In the genomic region with DNA sequence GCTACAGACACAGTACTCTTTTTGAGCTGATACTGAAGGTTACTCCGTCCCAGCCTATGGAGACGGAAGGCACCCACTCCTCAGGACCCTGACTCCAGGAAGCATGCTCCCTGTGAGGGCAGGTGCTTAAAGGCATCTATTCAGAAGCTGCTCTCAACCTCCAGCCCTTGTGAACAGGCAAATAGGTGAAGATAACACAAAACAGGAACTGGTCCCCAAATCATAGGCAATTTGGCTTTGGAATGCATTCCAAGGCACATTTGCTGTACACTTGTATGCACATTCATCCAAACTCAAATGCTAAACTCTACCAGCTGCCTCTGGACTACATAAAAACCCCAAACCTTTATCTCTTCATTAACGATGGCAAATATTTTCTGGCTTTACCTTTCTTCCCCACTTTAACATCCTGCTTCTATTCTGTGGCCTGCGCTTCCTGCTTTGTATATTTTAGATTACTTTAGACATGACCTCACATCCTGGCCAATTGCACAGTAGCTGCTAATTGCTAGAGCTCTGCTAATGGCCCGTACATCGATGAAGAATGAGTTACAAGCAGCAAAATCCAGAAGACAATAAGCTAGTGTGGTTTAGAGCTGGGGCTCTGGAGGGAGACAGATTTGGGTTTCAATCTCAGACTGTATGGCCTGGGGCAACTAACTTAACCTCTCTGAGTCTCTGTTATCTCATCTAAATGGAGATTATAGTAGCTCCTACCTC, we compare ENCODE assay signal across 8 cellular contexts. TPM values are rescaled to one million over a fixed set of nuclear protein-coding genes. Genes with fewer than 3 reads are reported as not detected.
DNase-seq lines count a peak whose midpoint lies in the region; ATAC-seq and TF ChIP-seq lines count a peak whose summit lies in the region.

No MANE protein-coding gene starts in this region.

- no peak for DNase-seq in MCF 10A (ENCODE audit: unreplicated experiment)
- no peak for DNase-seq in breast epithelium (ENCODE audit: low spot score in 2 of 2)
- DNase-seq in SJSA1 (ENCODE audit: low read depth in 1 of 2, low spot score in 2 of 2), result no peak
- DNase-seq in lower lobe of right lung, result no peak
- DNase-seq in HCEC 1CT, result no peak
- DNase-seq in HK-2 (ENCODE audit: unreplicated experiment), result no peak
- no peak for DNase-seq in testis

- CTCF ChIA-PET in MCF 10A (lab: Yijun Ruan, JAX), result interaction anchor here (0.5 to 1.2 kb wide), 4 partner anchors 21 to 326 kb away, joined by 3 to 4 read pairs (median 3); no protein-coding TSS in a partner anchor

- peak; percentile 59 for ATAC-seq in HG02852 (IDR thresholded peaks at IDR 0.05; ENCODE audit: unreplicated experiment)
- ATAC-seq in lower lobe of right lung, result no peak

- intact Hi-C loops in MCF 10A (cut with micrococcal nuclease) (no loop called here), breast epithelium (cut with DNase I; ENCODE audit: low total_unique reads) (no loop called here), lower lobe of right lung (cut with DNase I) (no loop called here), testis (cut with DNase I; ENCODE audit: low total_unique reads) (no loop called here)

- H3K4me1 ChIP-seq in breast epithelium, result no peaks in the 10 kb centered on the region
- peaks cover 30% of the 10 kb centered on the region for H3K4me1 ChIP-seq in SJSA1 (replicated peaks)
- peaks cover 61% of the 10 kb centered on the region for H3K4me1 ChIP-seq in lower lobe of right lung
- no peaks in the 10 kb centered on the region for H3K4me1 ChIP-seq in testis

- H3K27ac ChIP-seq in breast epithelium, result peak overlapping the region in 1 of 2 donors; percentile 22
- H3K27ac ChIP-seq in SJSA1, result 0 out of 2 replicates have a peak overlapping the region, but pooled peaks have one; percentile 24
- peak overlapping the region; percentile 87 for H3K27ac ChIP-seq in lower lobe of right lung
- H3K27ac ChIP-seq in testis, result no peak overlapping the region

- no TSS peak for BruUV-seq in MCF 10A (replicated peaks; lab: Mats Ljungman, UMichigan)

- H3K4me3 Mint-ChIP-seq in MCF 10A (ENCODE audit: unreplicated experiment), result no peak overlapping the region

- 70 to 82% methylated on average over 6 of the region's 6 CpGs for whole genome bisulfite sequencing in testis, 2 donors

- no peaks in the 10 kb centered on the region for H3K9me3 ChIP-seq in breast epithelium
- no peaks in the 10 kb centered on the region for H3K9me3 ChIP-seq in SJSA1 (replicated peaks)
- no peaks in the 10 kb centered on the region for H3K9me3 ChIP-seq in lower lobe of right lung
- H3K9me3 ChIP-seq in testis, result no peaks in the 10 kb centered on the region

- H3K36me3 Mint-ChIP-seq in MCF 10A (ENCODE audit: insufficient read depth, unreplicated experiment), result no peaks in the 10 kb centered on the region

- TF ChIP-seq CTCF in MCF 10A (IDR thresholded peaks at IDR 0.05; ENCODE audit: unreplicated experiment), result no peak
- TF ChIP-seq CTCF in breast epithelium (IDR thresholded peaks at IDR 0.05), result no peak
- TF ChIP-seq CTCF in lower lobe of right lung (IDR thresholded peaks at IDR 0.05), result no peak
- no peak for TF ChIP-seq CTCF in testis (IDR thresholded peaks at IDR 0.05)

- peaks cover 16% of the 10 kb centered on the region for H3K4me1 Mint-ChIP-seq in MCF 10A (ENCODE audit: insufficient read depth, unreplicated experiment)

- POLR2A ChIA-PET in MCF 10A (lab: Yijun Ruan, JAX), result no interaction called here

- H3K4me3 ChIP-seq in breast epithelium, result no peak overlapping the region
- no peak overlapping the region for H3K4me3 ChIP-seq in SJSA1
- no peak overlapping the region for H3K4me3 ChIP-seq in lower lobe of right lung
- no peak overlapping the region for H3K4me3 ChIP-seq in testis

- H3K9me3 Mint-ChIP-seq in MCF 10A (ENCODE audit: unreplicated experiment), result no peaks in the 10 kb centered on the region

- no peaks in the 10 kb centered on the region for H3K36me3 ChIP-seq in breast epithelium
- H3K36me3 ChIP-seq in SJSA1, result no peaks in the 10 kb centered on the region
- no peaks in the 10 kb centered on the region for H3K36me3 ChIP-seq in lower lobe of right lung
- H3K36me3 ChIP-seq in testis (ENCODE audit: low read depth, missing control alignments), result no peaks in the 10 kb centered on the region

- no peaks in the 10 kb centered on the region for H3K27me3 ChIP-seq in breast epithelium
- no peaks in the 10 kb centered on the region for H3K27me3 ChIP-seq in SJSA1 (replicated peaks)
- H3K27me3 ChIP-seq in lower lobe of right lung (ENCODE audit: low read depth), result no peaks in the 10 kb centered on the region
- no peaks in the 10 kb centered on the region for H3K27me3 ChIP-seq in testis

- peak overlapping the region; percentile 91 for H3K27ac Mint-ChIP-seq in MCF 10A (ENCODE audit: low read depth, unreplicated experiment)

- TF ChIP-seq POLR2A in breast epithelium (IDR thresholded peaks at IDR 0.05) (no peak), testis (IDR thresholded peaks at IDR 0.05) (no peak)

- H3K27me3 Mint-ChIP-seq in MCF 10A (ENCODE audit: insufficient read depth, unreplicated experiment), result no peaks in the 10 kb centered on the region

RNA-seq across cellular contexts. Expression of a gene that starts 3.2 kb away (rescaled TPM):
- total RNA-seq in MCF 10A (2022) (28.1 and 49.4 TPM in 2 replicates), breast epithelium (10 to 100 TPM; 10.7 to 15.5 (median 14.7) TPM), lower lobe of right lung (70.5 TPM), testis (1 to 10 TPM; 5.0 to 6.9 TPM)
- total RNA-seq in SJSA1 (2014; rRNA removed; shearing (Covaris generic)), result 39.3 and 65.1 TPM in 2 replicates
- polyA plus RNA-seq in testis (ENCODE audit: insufficient read depth, low read depth, low replicate concordance), result 15.6 TPM

RNA-seq across cellular contexts. Expression of a gene that starts 54.4 kb away (rescaled TPM):
- total RNA-seq in MCF 10A (2022) (38.2 and 45.1 TPM in 2 replicates), breast epithelium (10 to 100 TPM; 26.9 to 37.0 (median 29.2) TPM), lower lobe of right lung (25.7 TPM), testis (10 to 100 TPM; 31.3 to 38.3 TPM)
- total RNA-seq in SJSA1 (2014; rRNA removed; shearing (Covaris generic)), result 16.0 and 34.8 TPM in 2 replicates
- polyA plus RNA-seq in testis (ENCODE audit: insufficient read depth, low read depth, low replicate concordance), result 46.1 TPM

Comparison
In these comparisons a context has a peak if more than half of its experiments do, and no peak if none do; other contexts are left out.
1. H3K27ac ChIP-seq: peak in SJSA1 (single experiment) and lower lobe of right lung (single experiment); none in testis (0 of 2).